In genomic region chr12:53219956-53220856, GRCh38 we compare ENCODE assay signal across 8 cellular contexts. TPM values are rescaled to one million over a fixed set of nuclear protein-coding genes. Genes with fewer than 3 reads are reported as not detected.
DNase-seq lines count a peak whose midpoint lies in the region; ATAC-seq and TF ChIP-seq lines count a peak whose summit lies in the region.

No MANE protein-coding gene starts in this region.

- no peaks in the 10 kb centered on the region for H3K9me3 ChIP-seq in PC-3 (ENCODE audit: low read length)

- TF ChIP-seq CTCF in 22Rv1 (IDR thresholded peaks at IDR 0.05) (no peak), PC-3 (conservative IDR thresholded peaks at IDR 0.05; ENCODE audit: low read depth, low read length) (no peak), fibroblast of pulmonary artery (IDR thresholded peaks at IDR 0.05; ENCODE audit: low read length, missing control alignments) (no peak), nephron progenitor cell (IDR thresholded peaks at IDR 0.05) (no peak)

- H3K9me2 ChIP-seq in PC-3 (replicated peaks; ENCODE audit: low read length): no peaks in the 10 kb centered on the region

- H3K27me3 ChIP-seq in PC-3 (ENCODE audit: low read length): no peaks in the 10 kb centered on the region

- POLR2A ChIA-PET in PC-3 (lab: Charles Lee; ENCODE audit: unreplicated experiment): interaction anchor here (0.6 to 1.3 kb wide), 5 partner anchors 48 to 1689 kb away, joined by 5 to 14 read pairs (median 5); partner anchors contain the start of genes AAAS, ESPL1 and MYG1

- no peaks in the 10 kb centered on the region for H3K36me3 Mint-ChIP-seq in nephron progenitor cell (ENCODE audit: low read depth)

- no peaks in the 10 kb centered on the region for H4K20me1 ChIP-seq in PC-3 (ENCODE audit: low read length)

- H3K9ac ChIP-seq in PC-3 (ENCODE audit: low read length): peak overlapping the region; percentile 66

- H3K4me2 ChIP-seq in PC-3 (ENCODE audit: low read length): peak overlapping the region; percentile 93

- H3K27ac Mint-ChIP-seq in nephron progenitor cell: peak overlapping the region; percentile 25

- CTCF ChIA-PET in PC-3 (lab: Charles Lee): interaction anchor here (0.6 kb wide), 3 partner anchors 20 to 161 kb away, joined by 3 to 5 read pairs (median 3); no protein-coding TSS in a partner anchor

- H3K27me3 Mint-ChIP-seq in nephron progenitor cell (ENCODE audit: low read depth, poor library complexity): no peaks in the 10 kb centered on the region

- intact Hi-C loops in PC-3 (cut with micrococcal nuclease): loop anchor here (2.0 kb wide), 2 partner anchors 39 to 75 kb away; partner anchors contain the start of genes CSAD, PFDN5 and ZNF740

- H3K4me1 ChIP-seq in PC-3 (ENCODE audit: insufficient read depth, low read length): peaks cover 55% of the 10 kb centered on the region

- H3K79me2 ChIP-seq in PC-3 (ENCODE audit: low read length): peaks cover 53% of the 10 kb centered on the region

- H3K9me3 Mint-ChIP-seq in nephron progenitor cell: no peaks in the 10 kb centered on the region

- peak overlapping the region; percentile 58 for H2AFZ ChIP-seq in PC-3 (ENCODE audit: low read length)

- H3K4me1 Mint-ChIP-seq in nephron progenitor cell: peaks cover 81% of the 10 kb centered on the region

- H3K36me3 ChIP-seq in PC-3 (ENCODE audit: low read depth, low read length): no peaks in the 10 kb centered on the region; the same call in 1 of the 2 replicates

- peak overlapping the region; percentile 98 for H3K27ac ChIP-seq in 22Rv1
- H3K27ac ChIP-seq in PC-3 (ENCODE audit: low read length): peak overlapping the region; percentile 53

- ATAC-seq in GM18861 (IDR thresholded peaks at IDR 0.05; ENCODE audit: unreplicated experiment) (peak; percentile 21), HG03108 (IDR thresholded peaks at IDR 0.05; ENCODE audit: unreplicated experiment) (peak; percentile 17), PC-3 (peak; percentile 41)

- H3F3A ChIP-seq in PC-3 (ENCODE audit: low read length, unreplicated experiment): no peaks in the 10 kb centered on the region

- no TSS peak for BruUV-seq in PC-3 (replicated peaks; lab: Mats Ljungman, UMichigan)

- DNase-seq in PC-3 (peak; percentile 75), fibroblast of pulmonary artery (ENCODE audit: low read depth) (peak; percentile 77), nephron progenitor cell (peak; percentile 69), superior temporal gyrus (ENCODE audit: extremely low spot score) (peak; percentile 75)
- peak; percentile 63 for DNase-seq in activated T-helper 9 cell treated with anti-CD3 and anti-CD28 coated beads, Interleukin-2, amount 50 U/mL, for 16 hours (ENCODE audit: low read depth)

- H3K4me3 ChIP-seq in PC-3 (ENCODE audit: low read length): peak overlapping the region; percentile 80
- H3K4me3 ChIP-seq in fibroblast of pulmonary artery (replicated peaks; ENCODE audit: low read depth, low read length): peak overlapping the region; percentile 74

- peak overlapping the region; percentile 95 for H3K4me3 Mint-ChIP-seq in nephron progenitor cell

RNA-seq across cellular contexts. Expression of gene RARG, which starts 11.8 kb away (rescaled TPM):
- 62.0 and 73.5 TPM in 2 replicates for total RNA-seq in PC-3 (2014; rRNA removed)

RNA-seq across cellular contexts. Expression of gene ITGB7, which starts 13.2 kb away (rescaled TPM):
- total RNA-seq in PC-3 (2014; rRNA removed): 1.9 and 3.4 TPM in 2 replicates

RNA-seq across cellular contexts. Expression of gene CSAD, which starts 39.5 kb away (rescaled TPM):
- 21.5 and 23.8 TPM in 2 replicates for total RNA-seq in PC-3 (2014; rRNA removed)

RNA-seq across cellular contexts. Expression of gene ZNF740, which starts 39.7 kb away (rescaled TPM):
- total RNA-seq in PC-3 (2014; rRNA removed): 12.3 and 12.8 TPM in 2 replicates

RNA-seq across cellular contexts. Expression of gene ESPL1, which starts 47.9 kb away (rescaled TPM):
- total RNA-seq in PC-3 (2014; rRNA removed): 31.6 and 37.3 TPM in 2 replicates

Comparison
In these comparisons a context has a peak if more than half of its experiments do, and no peak if none do; other contexts are left out.
1. Peak in every context shown above with its lines: DNase-seq, ATAC-seq, H3K4me3 ChIP-seq and H3K27ac ChIP-seq.